Comparison of ENCODE assay signal across 9 cellular contexts in genomic region chr3:110210261-110210660, GRCh38.
"Had no signal": no experiment of that assay in that cellular context is flagged by ENCODE, and none has a peak within 500 bp of the region (broad histone marks: within the 10 kb centered on the region; RNA-seq: fewer than 3 reads in every experiment).

No MANE protein-coding gene starts in this region.

- H2AFZ ChIP-seq: GM23248, GM23338 had no signal

- H3K4me3 ChIP-seq: GM23248, GM23338, HAP-1 had no signal

- H3K4me1 ChIP-seq: HAP-1 had no signal

- ATAC-seq: GM23338, HCT116 had no signal

- H3K36me3 ChIP-seq: HAP-1 had no signal

- DNase-seq: GM23248, GOT3, H7, H9, HCEC 1CT, HFFc6 had no signal

- H3K4me2 ChIP-seq: GM23338 had no signal

- H3K27ac ChIP-seq: GM23248 had no signal

- H3K9me3 ChIP-seq: HAP-1 had no signal

- H3K9ac ChIP-seq: GM23248 had no signal
